27 cellular contexts compared by ENCODE assay signal in the genomic region with DNA sequence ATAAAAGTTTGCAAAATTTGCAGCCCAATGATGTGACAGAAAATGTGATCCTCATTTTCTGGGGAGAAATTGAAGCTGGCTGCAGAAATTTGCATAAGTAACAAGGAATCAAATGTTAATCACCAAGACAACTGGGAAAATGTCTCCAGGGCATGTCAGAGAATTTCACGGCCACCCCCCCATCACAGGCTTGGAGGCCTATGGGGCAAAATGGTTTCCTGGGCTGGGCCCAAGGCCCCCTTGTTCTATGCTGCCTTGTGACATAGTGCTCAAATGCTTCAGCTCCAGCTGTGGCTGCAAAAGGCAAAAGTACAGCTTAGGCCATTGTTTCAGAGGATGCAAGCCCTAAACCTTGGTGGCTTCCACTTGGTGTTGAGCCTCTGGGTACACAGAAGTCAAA.
DNase-seq lines count a peak whose midpoint lies in the region; TF ChIP-seq lines count a peak whose summit lies in the region.
"Had no signal": no experiment of that assay in that cellular context is flagged by ENCODE, and none has a peak within 500 bp of the region (broad histone marks: within the 10 kb centered on the region; RNA-seq: fewer than 3 reads in every experiment).

No MANE protein-coding gene starts in this region.

- DNase-seq in H7, result no peak
- DNase-seq: 8988T; ACHN; AML-193; BE2C; C1 segment of cervical spinal cord; Caco-2; Calu3; CD4-positive, alpha-beta memory T cell; CD4-positive, alpha-beta T cell; CD4-positive, CD25-positive, alpha-beta regulatory T cell; CD8-positive, alpha-beta memory T cell; CD8-positive, alpha-beta T cell; COR-L47; DMS 273 treated with DMSO at 0.1 percent for 48 hours; DMS153; DMS53; DMS79; DMS79 treated with DMSO at 0.1 percent for 48 hours; DND-41; EL had no signal

- H3K36me3 ChIP-seq in HEK293 (ENCODE audit: control insufficient read depth in 2 of 2, insufficient read depth in 1 of 2, low read length in 2 of 2), result no peaks in the 10 kb centered on the region
- no peaks in the 10 kb centered on the region for H3K36me3 ChIP-seq in H7 (replicated peaks; ENCODE audit: control insufficient read depth, insufficient read depth, low read length)
- H3K36me3 ChIP-seq: BE2C; BLaER1; BLaER1 treated with 17β-estradiol and CSF1 and Interleukin-3, amounts not matched to agents 10 nM and 100 nM had no signal

- CTCF ChIA-PET in HEK293 (lab: Yijun Ruan, JAX), result no interaction called here

- H3K4me1 ChIP-seq in HEK293 (ENCODE audit: control insufficient read depth, insufficient read depth, low read length), result no peaks in the 10 kb centered on the region
- H3K4me1 ChIP-seq: A549; BE2C; BLaER1; BLaER1 treated with 17β-estradiol and CSF1 and Interleukin-3, amounts not matched to agents 10 nM and 100 nM; Caco-2 had no signal

- no peaks in the 10 kb centered on the region for H3K9me3 ChIP-seq in HEK293 (ENCODE audit: control insufficient read depth, insufficient read depth, low read depth, low read length)
- H3K9me3 ChIP-seq: A549, BE2C, BLaER1, Caco-2 had no signal

- no peak for TF ChIP-seq CTCF in HEK293 (tag by site-specific recombination; IDR thresholded peaks at IDR 0.05)

- POLR2A ChIA-PET in HEK293 (lab: Yijun Ruan, JAX), result no interaction called here

- no peaks in the 10 kb centered on the region for H3K27me3 ChIP-seq in H7 (ENCODE audit: control insufficient read depth, insufficient read depth, low read length)
- H3K27me3 ChIP-seq: BE2C; BLaER1; BLaER1 treated with 17β-estradiol and CSF1 and Interleukin-3, amounts not matched to agents 10 nM and 100 nM had no signal

- no peak overlapping the region for H3K27ac ChIP-seq in HEK293 (ENCODE audit: extremely low read depth, low read depth, low read length)
- H3K27ac ChIP-seq: 22Rv1; A549; BLaER1; BLaER1 treated with 17β-estradiol and CSF1 and Interleukin-3, amounts not matched to agents 10 nM and 100 nM; C4-2B had no signal

- no peak overlapping the region for H3K4me3 ChIP-seq in HEK293 (ENCODE audit: low read depth, low read length)
- H3K4me3 ChIP-seq in H7 (ENCODE audit: insufficient read depth, low read depth, low read length), result no peak overlapping the region
- H3K4me3 ChIP-seq: A549; BLaER1; BLaER1 treated with 17β-estradiol and CSF1 and Interleukin-3, amounts not matched to agents 10 nM and 100 nM had no signal

TF ChIP-seq in HEK293, 187 proteins besides CTCF, POLR2A, EP300 and RAD21:
- TF ChIP-seq ZNF404 (tag by site-specific recombination; IDR thresholded peaks at IDR 0.05) (no peak), ZNF585B (tag by site-specific recombination; IDR thresholded peaks at IDR 0.05) (peak; percentile 69)
- TF ChIP-seq, protein P1, sequence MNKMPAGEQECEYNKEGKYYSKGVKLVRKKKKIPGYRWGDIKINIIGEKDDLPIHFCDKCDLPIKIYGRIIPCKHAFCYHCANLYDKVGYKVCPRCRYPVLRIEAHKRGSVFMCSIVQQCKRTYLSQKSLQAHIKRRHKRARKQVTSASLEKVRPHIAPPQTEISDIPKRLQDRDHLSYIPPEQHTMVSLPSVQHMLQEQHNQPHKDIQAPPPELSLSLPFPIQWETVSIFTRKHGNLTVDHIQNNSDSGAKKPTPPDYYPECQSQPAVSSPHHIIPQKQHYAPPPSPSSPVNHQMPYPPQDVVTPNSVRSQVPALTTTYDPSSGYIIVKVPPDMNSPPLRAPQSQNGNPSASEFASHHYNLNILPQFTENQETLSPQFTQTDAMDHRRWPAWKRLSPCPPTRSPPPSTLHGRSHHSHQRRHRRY (tag by site-specific recombination; IDR thresholded peaks at IDR 0.05), result no peak
